14 cellular contexts compared by ENCODE assay signal in genomic region chrX:45001038-45001437, GRCh38.
DNase-seq lines count a peak whose midpoint lies in the region; ATAC-seq and TF ChIP-seq lines count a peak whose summit lies in the region.
"Had no signal": no experiment of that assay in that cellular context is flagged by ENCODE, and none has a peak within 500 bp of the region (broad histone marks: within the 10 kb centered on the region; RNA-seq: fewer than 3 reads in every experiment).

No MANE protein-coding gene starts in this region.

- peaks cover 30% of the 10 kb centered on the region for H4K20me1 ChIP-seq in Loucy (ENCODE audit: insufficient read depth, low read length, poor library complexity, severe bottlenecking)

- H3K27ac ChIP-seq in suprapubic skin, result no peak overlapping the region
- H3K27ac ChIP-seq: HL-60 had no signal

- no peaks in the 10 kb centered on the region for H3K27me3 Mint-ChIP-seq in activated CD4-positive, alpha-beta T cell treated with anti-CD3 and anti-CD28 coated beads for 36 hours
- H3K27me3 Mint-ChIP-seq in activated T-helper 17 cell treated with anti-CD3 and anti-CD28 coated beads, Interleukin-2, amount 50 U/mL, for 72 hours, result no peaks in the 10 kb centered on the region
- peaks cover 3% of the 10 kb centered on the region for H3K27me3 Mint-ChIP-seq in nephron progenitor cell (ENCODE audit: low read depth, poor library complexity)

- CTCF ChIA-PET in activated CD4-positive, alpha-beta T cell treated with anti-CD3 and anti-CD28 coated beads for 36 hours (lab: Charles Lee), result no interaction called here

- ATAC-seq in activated CD4-positive, alpha-beta T cell treated with anti-CD3 and anti-CD28 coated beads for 36 hours, result no peak
- no peak for ATAC-seq in activated T-helper 17 cell treated with anti-CD3 and anti-CD28 coated beads, Interleukin-2, amount 50 U/mL, for 72 hours (replicated peaks)

- no peak for TF ChIP-seq POLR2A in suprapubic skin (IDR thresholded peaks at IDR 0.05)

- H3K27me3 ChIP-seq in Loucy (ENCODE audit: insufficient read depth, low read length, poor library complexity, severe bottlenecking) (no peaks in the 10 kb centered on the region), suprapubic skin (no peaks in the 10 kb centered on the region)

- H3K9ac ChIP-seq in Loucy (ENCODE audit: low read depth, low read length, poor library complexity, severe bottlenecking), result no peak overlapping the region

- 62% methylated on average over 4 of the region's 4 CpGs for WGBS in suprapubic skin

- no peaks in the 10 kb centered on the region for H3K9me2 ChIP-seq in Loucy (replicated peaks; ENCODE audit: low read depth, low read length)

- intact Hi-C loops in activated CD4-positive, alpha-beta T cell treated with anti-CD3 and anti-CD28 coated beads for 36 hours (cut with DNase I, micrococcal nuclease), result no loop called here

- H3K4me1 ChIP-seq in Loucy (ENCODE audit: insufficient read depth, low read length, poor library complexity, severe bottlenecking), result peaks cover 12% of the 10 kb centered on the region
- peaks cover 19% of the 10 kb centered on the region for H3K4me1 ChIP-seq in suprapubic skin

- no peak for DNase-seq in activated CD4-positive, alpha-beta T cell treated with anti-CD3 and anti-CD28 coated beads for 36 hours
- no peak for DNase-seq in activated CD4-positive, alpha-beta T cell treated with anti-CD3 and anti-CD28 coated beads, Interleukin-2, amount 50 U/mL, for 1 hour
- no peak for DNase-seq in nephron progenitor cell
- DNase-seq in NCI-H2227 treated with DMSO at 0.1 percent for 48 hours (lab: John Stamatoyannopoulos, UW), result no peak
- DNase-seq in suprapubic skin (ENCODE audit: low spot score in 2 of 2), result no peak
- DNase-seq in NCI-H69 (lab: John Stamatoyannopoulos, UW), result no peak
- DNase-seq: activated CD4-positive, alpha-beta T cell treated with anti-CD3 and anti-CD28 coated beads for 48 hours; amniotic stem cell; DMS79; NCI-H524 treated with DMSO at 0.1 percent for 48 hours; SHP77 treated with DMSO at 0.1 percent for 48 hours had no signal

- H3K4me1 Mint-ChIP-seq in activated CD4-positive, alpha-beta T cell treated with anti-CD3 and anti-CD28 coated beads for 36 hours, result peaks cover 60% of the 10 kb centered on the region
- peaks cover 31% of the 10 kb centered on the region for H3K4me1 Mint-ChIP-seq in activated T-helper 17 cell treated with anti-CD3 and anti-CD28 coated beads, Interleukin-2, amount 50 U/mL, for 72 hours
- H3K4me1 Mint-ChIP-seq in nephron progenitor cell, result peaks cover 21% of the 10 kb centered on the region

- H3K4me3 Mint-ChIP-seq in activated CD4-positive, alpha-beta T cell treated with anti-CD3 and anti-CD28 coated beads for 36 hours, result peak overlapping the region; percentile 63
- peak overlapping the region; percentile 80 for H3K4me3 Mint-ChIP-seq in activated T-helper 17 cell treated with anti-CD3 and anti-CD28 coated beads, Interleukin-2, amount 50 U/mL, for 72 hours
- no peak overlapping the region for H3K4me3 Mint-ChIP-seq in nephron progenitor cell

- TF ChIP-seq CTCF in Loucy (conservative IDR thresholded peaks at IDR 0.05; ENCODE audit: low read length), result no peak
- TF ChIP-seq CTCF in nephron progenitor cell (IDR thresholded peaks at IDR 0.05), result no peak
- TF ChIP-seq CTCF in suprapubic skin (IDR thresholded peaks at IDR 0.05), result no peak

- peaks cover 53% of the 10 kb centered on the region; the same call in 1 of the 2 replicates for H3K79me2 ChIP-seq in Loucy (ENCODE audit: insufficient read depth, low read length)

- H3K36me3 ChIP-seq in Loucy (ENCODE audit: insufficient read depth, low read length) (no peaks in the 10 kb centered on the region), suprapubic skin (no peaks in the 10 kb centered on the region)

- H3F3A ChIP-seq in Loucy (ENCODE audit: low read depth), result no peaks in the 10 kb centered on the region

- peak overlapping the region; percentile 90 for H3K27ac Mint-ChIP-seq in activated CD4-positive, alpha-beta T cell treated with anti-CD3 and anti-CD28 coated beads for 36 hours
- H3K27ac Mint-ChIP-seq in activated T-helper 17 cell treated with anti-CD3 and anti-CD28 coated beads, Interleukin-2, amount 50 U/mL, for 72 hours, result peak overlapping the region; percentile 91
- H3K27ac Mint-ChIP-seq in nephron progenitor cell, result peak overlapping the region; percentile 90

- H3K9me3 ChIP-seq in Loucy (ENCODE audit: insufficient read depth, low read depth, low read length) (no peaks in the 10 kb centered on the region), suprapubic skin (no peaks in the 10 kb centered on the region)

- peak overlapping the region; percentile 51 for H3K4me2 ChIP-seq in Loucy (ENCODE audit: low read depth, low read length, poor library complexity, severe bottlenecking)

- H2AFZ ChIP-seq in Loucy (ENCODE audit: low read length), result no peak overlapping the region

- POLR2A ChIA-PET in activated CD4-positive, alpha-beta T cell treated with anti-CD3 and anti-CD28 coated beads for 36 hours (lab: Charles Lee), result no interaction called here

- H3K9me3 Mint-ChIP-seq in activated CD4-positive, alpha-beta T cell treated with anti-CD3 and anti-CD28 coated beads for 36 hours (ENCODE audit: low read depth), result peaks cover 7% of the 10 kb centered on the region
- no peaks in the 10 kb centered on the region for H3K9me3 Mint-ChIP-seq in activated T-helper 17 cell treated with anti-CD3 and anti-CD28 coated beads, Interleukin-2, amount 50 U/mL, for 72 hours
- H3K9me3 Mint-ChIP-seq in nephron progenitor cell, result peaks cover 61% of the 10 kb centered on the region

- peaks cover 28% of the 10 kb centered on the region for H3K36me3 Mint-ChIP-seq in activated CD4-positive, alpha-beta T cell treated with anti-CD3 and anti-CD28 coated beads for 36 hours (ENCODE audit: low read depth)
- peaks cover 18% of the 10 kb centered on the region for H3K36me3 Mint-ChIP-seq in activated T-helper 17 cell treated with anti-CD3 and anti-CD28 coated beads, Interleukin-2, amount 50 U/mL, for 72 hours (ENCODE audit: low read depth)
- H3K36me3 Mint-ChIP-seq in nephron progenitor cell (ENCODE audit: low read depth), result peaks cover 43% of the 10 kb centered on the region

- no peak for TF ChIP-seq EP300 in suprapubic skin (IDR thresholded peaks at IDR 0.05)

- H3K4me3 ChIP-seq in Loucy (ENCODE audit: low read length, poor library complexity, severe bottlenecking), result no peak overlapping the region
- no peak overlapping the region for H3K4me3 ChIP-seq in suprapubic skin
